Comparison of ENCODE assay signal across 4 cellular contexts in genomic region chr22:21416375-21416774, GRCh38. TPM values are rescaled to one million over a fixed set of nuclear protein-coding genes. Genes with fewer than 3 reads are reported as not detected.
"Had no signal": no experiment of that assay in that cellular context is flagged by ENCODE, and none has a peak within 500 bp of the region (broad histone marks: within the 10 kb centered on the region; RNA-seq: fewer than 3 reads in every experiment).

No MANE protein-coding gene starts in this region.

RNA-seq across cellular contexts. Expression of gene RIMBP3B, which starts 32.8 kb away (rescaled TPM):
- total RNA-seq: ascending aorta, body of pancreas, bronchial epithelial cell, RPMI7951 had no signal

RNA-seq across cellular contexts. Expression of gene TMEM191C, which starts 50.8 kb away (rescaled TPM):
- total RNA-seq: ascending aorta had no signal
